ENCODE assay signal across 10 cellular contexts in the genomic region with DNA sequence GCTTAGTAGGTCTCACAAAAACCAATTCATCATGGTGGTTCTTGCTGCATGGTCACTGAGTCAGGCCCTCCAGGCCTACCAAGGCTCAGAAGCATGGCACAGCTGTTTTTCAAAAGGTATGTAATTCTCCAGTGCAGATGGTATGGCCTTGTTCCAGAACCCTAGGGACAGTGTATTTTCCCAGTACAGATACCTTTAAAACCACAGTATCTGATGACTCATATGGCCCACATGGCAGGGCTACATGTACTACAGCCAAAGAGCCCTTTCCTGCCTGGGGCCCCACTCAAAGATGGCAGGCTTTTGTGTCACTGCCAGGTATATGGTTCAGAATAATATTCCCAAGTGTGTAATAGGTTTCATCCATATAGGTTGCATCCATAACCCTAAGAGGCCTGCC.
DNase-seq lines count a peak whose midpoint lies in the region; ATAC-seq and TF ChIP-seq lines count a peak whose summit lies in the region.
"Had no signal": no experiment of that assay in that cellular context is flagged by ENCODE, and none has a peak within 500 bp of the region (broad histone marks: within the 10 kb centered on the region; RNA-seq: fewer than 3 reads in every experiment).

No MANE protein-coding gene starts in this region.

- H3K4me3 ChIP-seq in HFF-Myc (replicated peaks; ENCODE audit: low read depth, low read length): no peak overlapping the region

- ATAC-seq in HG03342 (IDR thresholded peaks at IDR 0.05; ENCODE audit: unreplicated experiment): no peak

- TF ChIP-seq CTCF in AG09319 (IDR thresholded peaks at IDR 0.05; ENCODE audit: low read depth, low read length) (no peak), HFF-Myc (IDR thresholded peaks at IDR 0.05; ENCODE audit: low read depth, low read length, missing control alignments) (no peak)

- DNase-seq in AG09319 (ENCODE audit: extremely low read depth, low read depth) (peak; percentile 35), HFF-Myc (ENCODE audit: extremely low read depth, low read depth) (peak; percentile 81), SW 1271 (lab: John Stamatoyannopoulos, UW) (peak; percentile 59 to 91), fibroblast of peridontal ligament (ENCODE audit: extremely low read depth) (peak; percentile 81), OCI-M2 (lab: John Stamatoyannopoulos, UW; ENCODE audit: unreplicated experiment) (no peak), activated gamma-delta T cell (lab: John Stamatoyannopoulos, UW) (no peak)
- no peak for DNase-seq in activated CD4-positive, alpha-beta T cell treated with anti-CD3 and anti-CD28 coated beads for 4 hours
- DNase-seq: erythroblast; stimulated activated CD4-positive, alpha-beta T cell treated with anti-CD3 and anti-CD28 coated beads, Interleukin-2, amount 100 ng/mL, for 48 hours had no signal

Comparison
In these comparisons a context has a peak if more than half of its experiments do, and no peak if none do; other contexts are left out.
1. DNase-seq: peak in AG09319 (single experiment), HFF-Myc (single experiment), SW 1271 (2 of 2) and fibroblast of peridontal ligament (single experiment); none in OCI-M2 (single experiment), activated gamma-delta T cell (single experiment) and activated CD4-positive, alpha-beta T cell treated with anti-CD3 and anti-CD28 coated beads for 4 hours (0 of 2).